8 cellular contexts compared by ENCODE assay signal in genomic region chr18:70288851-70289328, GRCh38. TPM values are rescaled to one million over a fixed set of nuclear protein-coding genes. Genes with fewer than 3 reads are reported as not detected.
DNase-seq lines count a peak whose midpoint lies in the region; ATAC-seq and TF ChIP-seq lines count a peak whose summit lies in the region.

Gene SOCS6 (plus strand): TSS chr18:70289045. CDS start chr18:70324669, 35,624 bp downstream.

- peaks cover 45% of the 10 kb centered on the region for H3K4me1 Mint-ChIP-seq in osteocyte (ENCODE audit: unreplicated experiment)

- H3K27ac ChIP-seq in cardiac muscle cell = peak within 1 kb of the TSS; percentile 98

- H3K36me3 Mint-ChIP-seq in osteocyte (ENCODE audit: unreplicated experiment) = peaks cover 5% of the 10 kb centered on the region

- peak within 1 kb of the TSS; percentile 89 for H3K4me3 Mint-ChIP-seq in osteocyte (ENCODE audit: unreplicated experiment)

- ATAC-seq in GM18873 (IDR thresholded peaks at IDR 0.05; ENCODE audit: low FRiP score, unreplicated experiment) (peak; percentile 50), HG03045 (IDR thresholded peaks at IDR 0.05; ENCODE audit: unreplicated experiment) (peak; percentile 73)

- DNase-seq in CMK (ENCODE audit: low read depth) (peak; percentile 21), NCI-H748 treated with DMSO at 0.1 percent for 48 hours (lab: John Stamatoyannopoulos, UW) (peak; percentile 39), adipocyte (ENCODE audit: low read depth) (peak; percentile 83), cardiac muscle cell (ENCODE audit: low read depth in 1 of 2, low spot score in 1 of 2) (peak; percentile 78 to 82), osteocyte (ENCODE audit: extremely low spot score, unreplicated experiment) (peak; percentile 90), NCI-H1694 treated with DMSO at 0.1 percent for 48 hours (lab: John Stamatoyannopoulos, UW) (no peak)

- H3K9ac ChIP-seq in adipocyte (ENCODE audit: low read length) = peak within 1 kb of the TSS; percentile 95

- no peaks in the 10 kb centered on the region for H3K27me3 ChIP-seq in adipocyte (replicated peaks; ENCODE audit: control insufficient read depth, insufficient read depth, low read length)
- no peaks in the 10 kb centered on the region for H3K27me3 ChIP-seq in cardiac muscle cell

- TF ChIP-seq CTCF in cardiac muscle cell (IDR thresholded peaks at IDR 0.05; ENCODE audit: low read depth, low read length) (no peak), osteocyte (IDR thresholded peaks at IDR 0.05) (no peak)

- no peaks in the 10 kb centered on the region for H3K9me3 ChIP-seq in adipocyte (ENCODE audit: control insufficient read depth, low read length)
- no peaks in the 10 kb centered on the region for H3K9me3 ChIP-seq in cardiac muscle cell (ENCODE audit: low read depth)

- H3K36me3 ChIP-seq in adipocyte (ENCODE audit: control insufficient read depth, insufficient read depth, low read length, severe bottlenecking) (no peaks in the 10 kb centered on the region), cardiac muscle cell (no peaks in the 10 kb centered on the region)

- H3K27me3 Mint-ChIP-seq in osteocyte (ENCODE audit: unreplicated experiment) = no peaks in the 10 kb centered on the region

- H3K4me1 ChIP-seq in adipocyte (ENCODE audit: control insufficient read depth, insufficient read depth, low read length) = peaks cover 29% of the 10 kb centered on the region
- H3K4me1 ChIP-seq in cardiac muscle cell (ENCODE audit: low read depth) = peaks cover 21% of the 10 kb centered on the region

- peak within 1 kb of the TSS; percentile 87 for H3K27ac Mint-ChIP-seq in osteocyte (ENCODE audit: unreplicated experiment)

- peak within 1 kb of the TSS; percentile 95 for H3K4me3 ChIP-seq in adipocyte (ENCODE audit: low read length)
- peak within 1 kb of the TSS; percentile 99 for H3K4me3 ChIP-seq in cardiac muscle cell

- no peaks in the 10 kb centered on the region for H3K9me3 Mint-ChIP-seq in osteocyte (ENCODE audit: unreplicated experiment)

RNA-seq across cellular contexts. Expression of gene SOCS6, which starts in this region (rescaled TPM):
- total RNA-seq in cardiac muscle cell (17.5 and 24.1 TPM in 2 replicates), osteocyte (19.4 and 19.9 TPM in 2 replicates)
- 11.0 and 17.5 TPM in 2 replicates for polyA plus RNA-seq in cardiac muscle cell
